In genomic region chr5:43007246-43007910, GRCh38 we compare ENCODE assay signal across 8 cellular contexts.
A peak's percentile ranks its signal among the peaks of the same experiment; 100 is the strongest.
DNase-seq lines count a peak whose midpoint lies in the region; ATAC-seq and TF ChIP-seq lines count a peak whose summit lies in the region.

No MANE protein-coding gene starts in this region.

- H3K4me3 ChIP-seq in astrocyte of the cerebellum (ENCODE audit: low read depth, low read length) (peak overlapping the region; percentile 23), iPS DF 6.9 (ENCODE audit: low read length) (peak overlapping the region; percentile 35; the same call in 1 of the 2 replicates), retinal pigment epithelial cell (ENCODE audit: low read length) (peak overlapping the region; percentile 39)

- in situ Hi-C loops in astrocyte of the cerebellum (cut with HindIII; ENCODE audit: low sequenced_read_pairs): no loop called here

- no peaks in the 10 kb centered on the region; the same call in none of the 2 replicates for H3K4me1 ChIP-seq in iPS DF 6.9 (ENCODE audit: control insufficient read depth, insufficient read depth, low read length)

- TF ChIP-seq CTCF in astrocyte of the cerebellum (IDR thresholded peaks at IDR 0.05; ENCODE audit: low read depth, low read length, missing control alignments) (no peak), retinal pigment epithelial cell (conservative IDR thresholded peaks at IDR 0.05; ENCODE audit: low read depth, low read length) (no peak)

- no peak overlapping the region for H3K27ac ChIP-seq in iPS DF 6.9 (ENCODE audit: low read length)

- DNase-seq in GM04503 (ENCODE audit: low read depth) (peak; percentile 64), NCI-H2029 (lab: John Stamatoyannopoulos, UW) (peak; percentile 83), T-helper 22 cell (ENCODE audit: low read depth) (peak; percentile 63), astrocyte of the cerebellum (ENCODE audit: low read depth) (peak; percentile 70), iPS DF 6.9 (ENCODE audit: low read depth, low spot score) (no peak), retinal pigment epithelial cell (ENCODE audit: low read depth) (peak; percentile 79), KG1 (lab: John Stamatoyannopoulos, UW) (no peak)

- H3K9me3 ChIP-seq in iPS DF 6.9 (ENCODE audit: control insufficient read depth, insufficient read depth, low read length): no peaks in the 10 kb centered on the region

- no CpG with 5 or more reads among the region's 27 CpGs for WGBS in iPS DF 6.9 (ENCODE audit: insufficient coverage, insufficient read length)

- H3K36me3 ChIP-seq in iPS DF 6.9 (ENCODE audit: control insufficient read depth, insufficient read depth, low read length): no peaks in the 10 kb centered on the region

- peak; percentile 23 for ATAC-seq in HG02884 (IDR thresholded peaks at IDR 0.05; ENCODE audit: unreplicated experiment)

- peaks cover 31% of the 10 kb centered on the region for H3K27me3 ChIP-seq in iPS DF 6.9 (ENCODE audit: control insufficient read depth, insufficient read depth, low read length)

Comparison
In these comparisons a context has a peak if more than half of its experiments do, and no peak if none do; other contexts are left out.
1. DNase-seq: peak in GM04503 (single experiment), NCI-H2029 (single experiment), T-helper 22 cell (single experiment), astrocyte of the cerebellum (single experiment) and retinal pigment epithelial cell (single experiment); none in iPS DF 6.9 (single experiment) and KG1 (single experiment).
2. Peak in every context shown above with its lines, with median percentiles within 50 percentile points of each other: H3K4me3 ChIP-seq.